ENCODE assay signal across 8 cellular contexts in the genomic region with DNA sequence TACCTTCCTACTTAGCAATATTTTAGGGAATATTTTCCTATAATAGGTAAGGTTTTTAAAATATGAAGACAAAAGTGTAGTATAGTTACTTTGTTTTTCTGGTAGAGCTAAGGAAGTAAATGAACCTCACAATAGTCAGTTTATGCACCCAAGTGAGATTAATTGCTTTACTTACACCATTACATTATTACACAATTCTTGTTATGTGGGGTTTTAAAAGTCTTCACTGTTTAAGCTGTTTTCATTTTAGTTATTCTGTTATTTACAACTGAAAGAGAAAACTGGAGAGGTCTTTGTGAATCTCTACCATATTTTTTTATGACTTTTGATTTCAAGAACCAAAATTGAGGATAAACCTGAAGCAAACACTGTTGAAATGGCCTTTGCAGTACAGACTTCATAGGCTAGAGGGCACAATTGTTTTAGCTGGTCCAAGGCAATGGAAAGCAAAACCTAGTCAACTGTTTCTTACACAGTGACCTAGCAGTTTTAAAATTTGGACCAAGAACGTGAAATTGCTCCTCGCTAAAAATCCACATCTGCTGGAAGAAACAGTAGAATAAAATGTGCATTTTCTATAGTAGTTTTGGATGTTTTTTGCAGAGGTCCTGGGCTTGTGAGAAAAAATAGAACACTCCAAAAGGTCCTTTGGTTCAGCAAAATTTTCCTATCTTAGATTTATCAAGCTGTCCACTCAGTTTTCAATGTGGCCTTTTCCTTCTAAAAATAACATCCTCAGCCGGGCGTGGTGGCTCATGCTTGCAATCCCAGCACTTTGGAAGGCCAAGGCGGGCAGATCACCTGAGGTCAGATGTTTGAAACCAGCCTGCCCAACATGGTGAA.
DNase-seq lines count a peak whose midpoint lies in the region; ATAC-seq, FAIRE-seq and TF ChIP-seq lines count a peak whose summit lies in the region.

No MANE protein-coding gene starts in this region.

- ATAC-seq in HG03135 (IDR thresholded peaks at IDR 0.05; ENCODE audit: unreplicated experiment) = peak; percentile 89

- peak overlapping the region in 3 of 5 experiments; percentile 20 to 41 (median 30) for H3K27ac Mint-ChIP-seq in brain

- H3K9ac ChIP-seq in smooth muscle cell (ENCODE audit: low read depth) = no peak overlapping the region

- H3K4me1 ChIP-seq in smooth muscle cell (ENCODE audit: low read depth) = no peaks in the 10 kb centered on the region

- no peaks in the 10 kb centered on the region for H3K79me2 ChIP-seq in smooth muscle cell (ENCODE audit: low read depth)

- H3K27me3 Mint-ChIP-seq in brain = peaks cover 5% of the 10 kb centered on the region

- no peaks in the 10 kb centered on the region for H3K9me3 ChIP-seq in smooth muscle cell (replicated peaks; ENCODE audit: low read depth)

- no peaks in the 10 kb centered on the region for H3K27me3 ChIP-seq in smooth muscle cell (ENCODE audit: low read depth)

- no peak overlapping the region for H3K4me3 Mint-ChIP-seq in brain

- H3K27ac ChIP-seq in smooth muscle cell (ENCODE audit: low read depth) = no peak overlapping the region

- H3K36me3 ChIP-seq in smooth muscle cell (ENCODE audit: low read depth) = no peaks in the 10 kb centered on the region

- H3F3A ChIP-seq in smooth muscle cell (ENCODE audit: low read depth) = no peaks in the 10 kb centered on the region

- H3K36me3 Mint-ChIP-seq in brain = no peaks in the 10 kb centered on the region

- no peaks in the 10 kb centered on the region for H4K20me1 ChIP-seq in smooth muscle cell (ENCODE audit: low read depth)

- DNase-seq in DMS53 treated with DMSO at 0.1 percent for 48 hours (lab: John Stamatoyannopoulos, UW; ENCODE audit: unreplicated experiment) = peak; percentile 56
- peak; percentile 48 for DNase-seq in GM19239 (ENCODE audit: insufficient read length, low spot score)
- peak; percentile 3 for DNase-seq in NCI-H748 treated with DMSO at 0.1 percent for 48 hours (lab: John Stamatoyannopoulos, UW)
- peak; percentile 38 for DNase-seq in iPS-NIHi11 (ENCODE audit: low spot score)
- DNase-seq in smooth muscle cell (lab: John Stamatoyannopoulos, UW; ENCODE audit: unreplicated experiment) = no peak
- no peak for DNase-seq in KG1 (lab: John Stamatoyannopoulos, UW)

- peaks cover 11% of the 10 kb centered on the region for H3K4me1 Mint-ChIP-seq in brain

- no peak overlapping the region for H3K4me3 ChIP-seq in smooth muscle cell

- WGBS in smooth muscle cell (ENCODE audit: low lambda C conversion rate) = 46% methylated on average over 5 of the region's 5 CpGs

- TF ChIP-seq CTCF in brain (conservative IDR thresholded peaks at IDR 0.05) (peak; percentile 74 to 80), smooth muscle cell (IDR thresholded peaks at IDR 0.05; ENCODE audit: borderline replicate concordance, insufficient read depth, poor library complexity, severe bottlenecking) (peak; percentile 76)

- peak overlapping the region; percentile 56 for H3K4me2 ChIP-seq in smooth muscle cell

- FAIRE-seq in GM19239 (lab: Jason Lieb, UNC) = peak; percentile 99

- peak overlapping the region; percentile 71 for H2AFZ ChIP-seq in smooth muscle cell (ENCODE audit: low read depth)

- peaks cover 0 to 7% (median 0%) of the 10 kb centered on the region in 5 experiments for H3K9me3 Mint-ChIP-seq in brain

Comparison
In these comparisons a context has a peak if more than half of its experiments do, and no peak if none do; other contexts are left out.
1. DNase-seq: peak in DMS53 treated with DMSO at 0.1 percent for 48 hours (single experiment), GM19239 (single experiment), NCI-H748 treated with DMSO at 0.1 percent for 48 hours (single experiment) and iPS-NIHi11 (single experiment); none in smooth muscle cell (single experiment) and KG1 (single experiment).